20 cellular contexts compared by ENCODE assay signal in genomic region chr10:93573051-93573909, GRCh38. TPM values are rescaled to one million over a fixed set of nuclear protein-coding genes. Genes with fewer than 3 reads are reported as not detected.
A peak's percentile ranks its signal among the peaks of the same experiment; 100 is the strongest.
DNase-seq lines count a peak whose midpoint lies in the region; TF ChIP-seq lines count a peak whose summit lies in the region.
"Had no signal": no experiment of that assay in that cellular context is flagged by ENCODE, and none has a peak within 500 bp of the region (broad histone marks: within the 10 kb centered on the region; RNA-seq: fewer than 3 reads in every experiment).

No MANE protein-coding gene starts in this region.

- in situ Hi-C loops in mammary epithelial cell (cut with MboI; ENCODE audit: low sequenced_read_pairs in 2 of 2): loop anchor here in 1 of 2 donors (10.0 kb wide), 1 partner anchor 92 kb away; no protein-coding TSS in a partner anchor

- dilution Hi-C loops in mammary epithelial cell (cut with HindIII; ENCODE audit: low sequenced_read_pairs): no loop called here

- H3K27me3 Mint-ChIP-seq in MCF 10A (ENCODE audit: insufficient read depth, unreplicated experiment): peaks cover 32% of the 10 kb centered on the region

- TF ChIP-seq CTCF in mammary epithelial cell (conservative IDR thresholded peaks at IDR 0.05 in 1 of 2, IDR thresholded peaks at IDR 0.05 in 1 of 2; ENCODE audit: extremely low read depth in 1 of 2, insufficient read depth in 1 of 2, low read depth in 1 of 2, low read length in 2 of 2) (no peak), MCF 10A (IDR thresholded peaks at IDR 0.05; ENCODE audit: unreplicated experiment) (no peak), tibial artery (IDR thresholded peaks at IDR 0.05) (no peak), BE2C (IDR thresholded peaks at IDR 0.05; ENCODE audit: low read depth, low read length) (no peak), coronary artery (IDR thresholded peaks at IDR 0.05) (no peak)

- H3K27ac ChIP-seq in mammary epithelial cell (ENCODE audit: insufficient read depth, low read depth, low read length): no peak overlapping the region
- H3K27ac ChIP-seq in tibial artery: no peak overlapping the region
- no peak overlapping the region for H3K27ac ChIP-seq in coronary artery
- H3K27ac ChIP-seq: A549, ascending aorta, SJCRH30 had no signal

- no peak overlapping the region for H3K4me3 ChIP-seq in mammary epithelial cell (replicated peaks in 1 of 3; ENCODE audit: insufficient read depth in 1 of 3, low read depth in 2 of 3, low read length in 3 of 3)
- H3K4me3 ChIP-seq in tibial artery: no peak overlapping the region
- H3K4me3 ChIP-seq in BE2C (ENCODE audit: low read depth, low read length): no peak overlapping the region
- H3K4me3 ChIP-seq in coronary artery: no peak overlapping the region
- H3K4me3 ChIP-seq: A549, ascending aorta, SJCRH30 had no signal

- H3K27ac Mint-ChIP-seq in MCF 10A (ENCODE audit: low read depth, unreplicated experiment): no peak overlapping the region

- H3K36me3 ChIP-seq in mammary epithelial cell (ENCODE audit: insufficient read depth, low read length) (no peaks in the 10 kb centered on the region), tibial artery (no peaks in the 10 kb centered on the region), BE2C (no peaks in the 10 kb centered on the region)
- H3K36me3 ChIP-seq: ascending aorta, SJCRH30 had no signal

- no peak overlapping the region for H2AFZ ChIP-seq in mammary epithelial cell (ENCODE audit: low read depth, low read length)

- H3K4me3 Mint-ChIP-seq in MCF 10A (ENCODE audit: unreplicated experiment): no peak overlapping the region

- H3K9me3 Mint-ChIP-seq in MCF 10A (ENCODE audit: unreplicated experiment): no peaks in the 10 kb centered on the region

- DNase-seq in mammary epithelial cell (peak; percentile 52), MCF 10A (ENCODE audit: unreplicated experiment) (no peak), UCSD-AML1 (lab: John Stamatoyannopoulos, UW; ENCODE audit: unreplicated experiment) (peak; percentile 65), kidney tubule cell (ENCODE audit: low spot score) (peak; percentile 29), tibial artery (peak; percentile 58 to 70), BE2C (no peak), coronary artery (ENCODE audit: low spot score) (no peak)
- DNase-seq in central memory CD4-positive, alpha-beta T cell: no peak
- DNase-seq: activated CD4-positive, alpha-beta T cell treated with anti-CD3 and anti-CD28 coated beads for 1 hour; DMS79 treated with DMSO at 0.1 percent for 48 hours; effector memory CD4-positive, alpha-beta T cell; NCI-H1417; NCI-H524 treated with DMSO at 0.1 percent for 48 hours; occipital lobe; SJCRH30; stimulated activated CD4-positive, alpha-beta T cell treated with anti-CD3 and anti-CD28 coated beads, Interleukin-15, amount 100 ng/mL, for 24 hours had no signal

- no peaks in the 10 kb centered on the region for H3K9me3 ChIP-seq in mammary epithelial cell (replicated peaks; ENCODE audit: insufficient read depth, low read length)
- no peaks in the 10 kb centered on the region for H3K9me3 ChIP-seq in tibial artery
- no peaks in the 10 kb centered on the region for H3K9me3 ChIP-seq in BE2C
- H3K9me3 ChIP-seq: A549, ascending aorta, SJCRH30 had no signal

- BruUV-seq in mammary epithelial cell (replicated peaks; lab: Mats Ljungman, UMichigan): no TSS peak
- BruUV-seq in MCF 10A (replicated peaks; lab: Mats Ljungman, UMichigan): no TSS peak

- intact Hi-C loops in mammary epithelial cell (cut with micrococcal nuclease) (no loop called here), MCF 10A (cut with micrococcal nuclease) (no loop called here), tibial artery (cut with DNase I; ENCODE audit: low total_unique reads) (no loop called here)

- CTCF ChIA-PET in mammary epithelial cell (lab: Charles Lee; ENCODE audit: low non-redundant PET): no interaction called here
- CTCF ChIA-PET in MCF 10A (lab: Yijun Ruan, JAX): interaction anchor here (1.3 kb wide), 1 partner anchor 31 kb away, joined by 3 read pairs; no protein-coding TSS in a partner anchor

- H3K4me1 ChIP-seq in mammary epithelial cell (ENCODE audit: insufficient read depth, low read length) (peaks cover 6% of the 10 kb centered on the region), tibial artery (no peaks in the 10 kb centered on the region), BE2C (no peaks in the 10 kb centered on the region)
- H3K4me1 ChIP-seq: ascending aorta, SJCRH30 had no signal

- no peaks in the 10 kb centered on the region for H4K20me1 ChIP-seq in mammary epithelial cell (ENCODE audit: insufficient read depth, low read length)

- POLR2A ChIA-PET in MCF 10A (lab: Yijun Ruan, JAX): no interaction called here

- no peaks in the 10 kb centered on the region for H3K4me1 Mint-ChIP-seq in MCF 10A (ENCODE audit: insufficient read depth, unreplicated experiment)

- H3K27me3 ChIP-seq in mammary epithelial cell (ENCODE audit: insufficient read depth, low read length) (peaks cover 6% of the 10 kb centered on the region), tibial artery (peaks cover 0 to 15% of the 10 kb centered on the region in 2 donors), BE2C (peaks cover 12% of the 10 kb centered on the region; the same call in 1 of the 2 replicates)
- H3K27me3 ChIP-seq: ascending aorta, SJCRH30 had no signal

- H3K79me2 ChIP-seq in mammary epithelial cell (ENCODE audit: insufficient read depth, low read length): no peaks in the 10 kb centered on the region

- no peak overlapping the region for H3K9ac ChIP-seq in mammary epithelial cell (ENCODE audit: insufficient read depth, low read length)

- H3K4me2 ChIP-seq in mammary epithelial cell (ENCODE audit: insufficient read depth, low read depth, low read length): no peak overlapping the region
- H3K4me2 ChIP-seq: A549 had no signal

- H3K36me3 Mint-ChIP-seq in MCF 10A (ENCODE audit: insufficient read depth, unreplicated experiment): no peaks in the 10 kb centered on the region

- 3% methylated on average over 7 of the region's 10 CpGs for WGBS in mammary epithelial cell (ENCODE audit: low coverage, missing lambda C conversion rate)

RNA-seq across cellular contexts. Expression of gene FFAR4, which starts 6.8 kb away (rescaled TPM):
- total RNA-seq in mammary epithelial cell (not detected), MCF 10A (2022) (not detected in 2 replicates)
- polyA plus RNA-seq in mammary epithelial cell: not detected
- polyA minus RNA-seq in mammary epithelial cell: not detected
- polyA plus RNA-seq in BE2C (2012; ENCODE audit: insufficient read depth, insufficient read length, low read depth): not detected
- total RNA-seq: ascending aorta, frontal cortex, occipital lobe, SJCRH30 had no signal

RNA-seq across cellular contexts. Expression of gene RBP4, which starts 27.8 kb away (rescaled TPM):
- not detected for total RNA-seq in mammary epithelial cell
- polyA plus RNA-seq in mammary epithelial cell: not detected
- not detected for polyA minus RNA-seq in mammary epithelial cell
- total RNA-seq in MCF 10A (2022): not detected in 2 replicates
- polyA plus RNA-seq in BE2C (2012; ENCODE audit: insufficient read depth, insufficient read length, low read depth): not detected
- total RNA-seq: SJCRH30 had no signal

RNA-seq across cellular contexts. Expression of gene PDE6C, which starts 39.1 kb away (rescaled TPM):
- total RNA-seq in mammary epithelial cell: not detected
- polyA plus RNA-seq in mammary epithelial cell: not detected
- polyA minus RNA-seq in mammary epithelial cell: not detected
- not detected in 2 replicates for total RNA-seq in MCF 10A (2022)
- polyA plus RNA-seq in BE2C (2012; ENCODE audit: insufficient read depth, insufficient read length, low read depth): 0.65 TPM
- total RNA-seq: ascending aorta, frontal cortex, occipital lobe, SJCRH30, urinary bladder had no signal
- polyA plus RNA-seq: A549 had no signal

Comparison
In these comparisons a context has a peak if more than half of its experiments do, and no peak if none do; other contexts are left out.
1. DNase-seq: peak in mammary epithelial cell (single experiment), UCSD-AML1 (single experiment), kidney tubule cell (single experiment) and tibial artery (2 of 2); none in MCF 10A (single experiment), central memory CD4-positive, alpha-beta T cell (single experiment), BE2C (single experiment) and coronary artery (single experiment).